In the genomic region with DNA sequence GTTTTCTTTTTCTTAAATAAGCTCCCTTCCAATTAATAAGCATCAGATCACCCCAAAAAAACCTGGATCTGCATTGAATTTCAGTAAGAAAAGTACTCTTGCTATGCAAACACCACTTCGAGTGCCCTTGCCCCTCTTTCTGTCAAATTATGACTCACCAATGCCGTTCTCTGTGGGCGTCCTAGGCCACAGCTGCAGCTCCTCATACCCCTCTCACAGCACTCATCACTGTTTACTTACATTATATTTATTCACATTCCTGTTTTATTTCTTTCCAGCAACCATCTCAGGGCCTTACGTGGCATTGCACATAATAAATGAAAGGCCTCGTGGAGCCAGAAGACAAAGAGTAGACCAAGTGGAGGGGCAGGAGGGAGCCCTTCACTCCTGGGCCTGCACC, we compare ENCODE assay signal across 21 cellular contexts.
DNase-seq lines count a peak whose midpoint lies in the region; ATAC-seq and TF ChIP-seq lines count a peak whose summit lies in the region.
"Had no signal": no experiment of that assay in that cellular context is flagged by ENCODE, and none has a peak within 500 bp of the region (broad histone marks: within the 10 kb centered on the region; RNA-seq: fewer than 3 reads in every experiment).

No MANE protein-coding gene starts in this region.

- peak; percentile 14 for DNase-seq in DMS79 (lab: John Stamatoyannopoulos, UW)
- DNase-seq in NCI-H1092 (lab: John Stamatoyannopoulos, UW), result peak; percentile 9
- DNase-seq in SHP77 (lab: John Stamatoyannopoulos, UW), result peak; percentile 77 to 79
- DNase-seq in mesenchymal stem cell, result peak; percentile 31
- DNase-seq in mesothelial cell of epicardium (ENCODE audit: low spot score in 2 of 2, unreplicated experiment in 2 of 2), result no peak
- DNase-seq: activated naive CD8-positive, alpha-beta T cell treated with anti-CD3 and anti-CD28 coated beads for 36 hours; AML-193; colonic mucosa; GDM1; MM.1S; naive B cell; NCI-H1694 treated with DMSO at 0.1 percent for 48 hours; OCI-M1; right cardiac atrium had no signal

- WGBS in mesenchymal stem cell, result 49% methylated on average over 5 of the region's 5 CpGs

- H2BK5ac ChIP-seq in mesenchymal stem cell (ENCODE audit: low read depth, low read length, poor library complexity, severe bottlenecking), result no peak overlapping the region

- ATAC-seq in HG02623 (IDR thresholded peaks at IDR 0.05; ENCODE audit: unreplicated experiment), result no peak
- no peak for ATAC-seq in HG02610 (IDR thresholded peaks at IDR 0.05; ENCODE audit: unreplicated experiment)
- ATAC-seq: right cardiac atrium; stimulated activated effector memory CD8-positive, alpha-beta T cell treated with anti-CD3 and anti-CD28 coated beads, Interleukin-12 subunit alpha, Interleukin-12 subunit beta, amount 100 ng/mL, for 72 hours; WTC11 had no signal

- no peak overlapping the region for H2BK15ac ChIP-seq in mesenchymal stem cell (ENCODE audit: low read depth, poor library complexity, severe bottlenecking)

- no peaks in the 10 kb centered on the region for H3K4me1 Mint-ChIP-seq in mesothelial cell of epicardium
- H3K4me1 Mint-ChIP-seq: activated naive CD8-positive, alpha-beta T cell treated with anti-CD3 and anti-CD28 coated beads for 36 hours; naive B cell; stimulated activated effector memory CD8-positive, alpha-beta T cell treated with anti-CD3 and anti-CD28 coated beads, Interleukin-12 subunit alpha, Interleukin-12 subunit beta, amount 100 ng/mL, for 72 hours; WTC11 had no signal

- no peak overlapping the region for H3K27ac Mint-ChIP-seq in mesothelial cell of epicardium
- H3K27ac Mint-ChIP-seq: activated naive CD8-positive, alpha-beta T cell treated with anti-CD3 and anti-CD28 coated beads for 36 hours; activated T-helper 1 cell treated with anti-CD3 and anti-CD28 coated beads, Interleukin-12 subunit alpha, Interleukin-12 subunit beta, Interleukin-2, Interleukin-4 antibody, amounts not matched to agents 30 ng/mL and 10 ng/mL and 1 ng/mL, durations not matched to agents 14 hours and 24 hours and 36 hours; naive B cell; stimulated activated effector memory CD8-positive, alpha-beta T cell treated with anti-CD3 and anti-CD28 coated beads, Interleukin-12 subunit alpha, Interleukin-12 subunit beta, amount 100 ng/mL, for 72 hours; WTC11 had no signal

- no peak overlapping the region for H3K4me3 ChIP-seq in mesenchymal stem cell (ENCODE audit: insufficient read depth in 1 of 2, low read depth in 1 of 2, low read length in 2 of 2)
- H3K4me3 ChIP-seq: colonic mucosa, HAP-1, SJCRH30 had no signal

- H3K14ac ChIP-seq in mesenchymal stem cell (ENCODE audit: low read length in 2 of 2), result no peak overlapping the region

- no peak overlapping the region for H3K27ac ChIP-seq in mesenchymal stem cell (ENCODE audit: low read length, poor library complexity, severe bottlenecking)
- H3K27ac ChIP-seq: colonic mucosa, SJCRH30 had no signal

- H2AFZ ChIP-seq in mesenchymal stem cell (ENCODE audit: low read depth, low read length), result no peak overlapping the region

- no peak overlapping the region for H3K9ac ChIP-seq in mesenchymal stem cell (ENCODE audit: low read length)

- no peak overlapping the region for H3K4me2 ChIP-seq in mesenchymal stem cell (ENCODE audit: low read length, poor library complexity, severe bottlenecking)

- no peak overlapping the region for H2AK5ac ChIP-seq in mesenchymal stem cell (ENCODE audit: low read length, severe bottlenecking)

- H3K9me3 Mint-ChIP-seq in mesothelial cell of epicardium, result peaks cover 4% of the 10 kb centered on the region
- H3K9me3 Mint-ChIP-seq: activated T-helper 1 cell treated with anti-CD3 and anti-CD28 coated beads, Interleukin-12 subunit alpha, Interleukin-12 subunit beta, Interleukin-2, Interleukin-4 antibody, amounts not matched to agents 30 ng/mL and 10 ng/mL and 1 ng/mL, durations not matched to agents 14 hours and 24 hours and 36 hours had no signal

- H2BK12ac ChIP-seq in mesenchymal stem cell (ENCODE audit: low read length in 2 of 2), result no peak overlapping the region

- no peak overlapping the region for H2BK120ac ChIP-seq in mesenchymal stem cell (ENCODE audit: low read depth, low read length)

- H4K8ac ChIP-seq in mesenchymal stem cell (ENCODE audit: low read length), result no peak overlapping the region

- no peaks in the 10 kb centered on the region for H3K36me3 Mint-ChIP-seq in mesothelial cell of epicardium
- H3K36me3 Mint-ChIP-seq: activated naive CD8-positive, alpha-beta T cell treated with anti-CD3 and anti-CD28 coated beads for 36 hours; stimulated activated effector memory CD8-positive, alpha-beta T cell treated with anti-CD3 and anti-CD28 coated beads, Interleukin-12 subunit alpha, Interleukin-12 subunit beta, amount 100 ng/mL, for 72 hours; WTC11 had no signal

- peaks cover 41% of the 10 kb centered on the region for H3K27me3 Mint-ChIP-seq in mesothelial cell of epicardium (ENCODE audit: low read depth)

- no peak overlapping the region for H3K4ac ChIP-seq in mesenchymal stem cell (ENCODE audit: low read depth in 1 of 2, low read length in 2 of 2)

- no peak overlapping the region for H3K4me3 Mint-ChIP-seq in mesothelial cell of epicardium
- H3K4me3 Mint-ChIP-seq: activated naive CD8-positive, alpha-beta T cell treated with anti-CD3 and anti-CD28 coated beads for 36 hours; activated T-helper 1 cell treated with anti-CD3 and anti-CD28 coated beads, Interleukin-12 subunit alpha, Interleukin-12 subunit beta, Interleukin-2, Interleukin-4 antibody, amounts not matched to agents 30 ng/mL and 10 ng/mL and 1 ng/mL, durations not matched to agents 14 hours and 24 hours and 36 hours; naive B cell; stimulated activated effector memory CD8-positive, alpha-beta T cell treated with anti-CD3 and anti-CD28 coated beads, Interleukin-12 subunit alpha, Interleukin-12 subunit beta, amount 100 ng/mL, for 72 hours; WTC11 had no signal

- H4K91ac ChIP-seq in mesenchymal stem cell (ENCODE audit: low read length), result no peak overlapping the region

- H3K23ac ChIP-seq in mesenchymal stem cell (ENCODE audit: low read length in 2 of 2), result no peak overlapping the region

- TF ChIP-seq CTCF in mesothelial cell of epicardium (IDR thresholded peaks at IDR 0.05; ENCODE audit: unreplicated experiment), result no peak

- H3K4me1 ChIP-seq in mesenchymal stem cell (ENCODE audit: control insufficient read depth, insufficient read depth, low read depth, low read length), result no peaks in the 10 kb centered on the region
- H3K4me1 ChIP-seq: colonic mucosa, HAP-1 had no signal

- peaks cover 8 to 16% of the 10 kb centered on the region in 2 experiments for H3K27me3 ChIP-seq in mesenchymal stem cell (ENCODE audit: control insufficient read depth in 1 of 2, insufficient read depth in 1 of 2, low read length in 2 of 2)
- H3K27me3 ChIP-seq: colonic mucosa, SJCRH30 had no signal

- H3K36me3 ChIP-seq in mesenchymal stem cell (ENCODE audit: control insufficient read depth in 1 of 2, insufficient read depth in 2 of 2, low read depth in 1 of 2, low read length in 2 of 2), result no peaks in the 10 kb centered on the region
- H3K36me3 ChIP-seq: colonic mucosa, HAP-1, SJCRH30 had no signal

- no peak overlapping the region for H3K18ac ChIP-seq in mesenchymal stem cell (ENCODE audit: low read depth in 1 of 2, low read length in 2 of 2)

- no peaks in the 10 kb centered on the region for H3K79me1 ChIP-seq in mesenchymal stem cell (replicated peaks; ENCODE audit: low read length, poor library complexity, severe bottlenecking)

- peaks cover 3% of the 10 kb centered on the region for H3K9me3 ChIP-seq in mesenchymal stem cell (ENCODE audit: control insufficient read depth, low read length)
- H3K9me3 ChIP-seq: colonic mucosa, HAP-1 had no signal

Comparison
In these comparisons a context has a peak if more than half of its experiments do, and no peak if none do; other contexts are left out.
1. DNase-seq: peak in DMS79 (single experiment), NCI-H1092 (single experiment), SHP77 (2 of 2) and mesenchymal stem cell (single experiment); none in mesothelial cell of epicardium (0 of 2).